In the genomic region with DNA sequence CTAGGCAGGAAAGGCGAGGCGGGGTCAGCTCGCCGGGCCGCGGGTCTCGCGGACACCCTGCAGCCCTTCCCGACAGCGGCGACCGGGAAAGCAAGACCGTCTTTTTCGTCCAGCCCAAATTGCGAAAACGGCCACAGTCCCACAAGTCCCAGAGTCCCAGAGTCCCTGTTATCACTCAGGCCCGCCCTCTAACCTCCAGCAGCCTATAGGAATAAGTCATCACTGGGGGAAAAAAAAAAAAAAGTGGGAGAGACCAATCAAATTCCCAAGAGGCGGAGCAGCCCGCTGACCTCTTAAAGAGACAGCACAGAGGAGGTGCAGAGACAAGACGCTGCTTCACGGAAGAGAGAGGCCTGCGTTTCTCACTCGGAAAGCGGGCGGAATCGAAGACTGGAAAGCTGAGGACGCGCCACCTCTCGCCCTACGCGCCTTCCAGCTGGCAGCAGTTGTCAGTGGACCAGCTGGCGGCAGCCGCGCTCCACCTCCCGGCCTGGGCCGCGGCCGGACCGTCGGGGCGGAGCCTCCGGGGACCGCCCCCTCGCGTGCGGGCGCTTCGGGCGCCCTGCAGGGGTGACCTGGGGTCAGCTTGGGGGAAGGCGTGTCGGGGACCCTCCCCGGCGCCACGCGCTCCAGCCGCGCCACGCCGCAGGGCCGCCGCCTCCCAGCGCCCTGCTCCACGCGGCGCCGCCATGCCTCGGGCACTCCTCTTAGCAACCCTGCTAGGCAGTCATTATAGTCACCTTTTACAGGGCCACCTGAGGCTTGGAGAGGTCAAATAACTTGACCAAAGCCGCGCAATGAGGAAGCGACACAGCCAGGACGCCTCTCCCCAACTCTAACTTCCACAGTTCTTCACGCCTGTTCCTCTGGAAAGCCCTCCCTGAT, we compare ENCODE assay signal across 1 cellular context.
A peak's percentile ranks its signal among the peaks of the same experiment; 100 is the strongest.
TF ChIP-seq lines count a peak whose summit lies in the region.

A gene (minus strand): TSS at position 141 of the 885 bp plus-strand sequence. CDS start 10,587 bp downstream, outside the sequence.

TF ChIP-seq in SK-N-SH, 30 proteins besides CTCF, POLR2A, EP300 and RAD21 (continued from another document):
- TF ChIP-seq, protein P1, sequence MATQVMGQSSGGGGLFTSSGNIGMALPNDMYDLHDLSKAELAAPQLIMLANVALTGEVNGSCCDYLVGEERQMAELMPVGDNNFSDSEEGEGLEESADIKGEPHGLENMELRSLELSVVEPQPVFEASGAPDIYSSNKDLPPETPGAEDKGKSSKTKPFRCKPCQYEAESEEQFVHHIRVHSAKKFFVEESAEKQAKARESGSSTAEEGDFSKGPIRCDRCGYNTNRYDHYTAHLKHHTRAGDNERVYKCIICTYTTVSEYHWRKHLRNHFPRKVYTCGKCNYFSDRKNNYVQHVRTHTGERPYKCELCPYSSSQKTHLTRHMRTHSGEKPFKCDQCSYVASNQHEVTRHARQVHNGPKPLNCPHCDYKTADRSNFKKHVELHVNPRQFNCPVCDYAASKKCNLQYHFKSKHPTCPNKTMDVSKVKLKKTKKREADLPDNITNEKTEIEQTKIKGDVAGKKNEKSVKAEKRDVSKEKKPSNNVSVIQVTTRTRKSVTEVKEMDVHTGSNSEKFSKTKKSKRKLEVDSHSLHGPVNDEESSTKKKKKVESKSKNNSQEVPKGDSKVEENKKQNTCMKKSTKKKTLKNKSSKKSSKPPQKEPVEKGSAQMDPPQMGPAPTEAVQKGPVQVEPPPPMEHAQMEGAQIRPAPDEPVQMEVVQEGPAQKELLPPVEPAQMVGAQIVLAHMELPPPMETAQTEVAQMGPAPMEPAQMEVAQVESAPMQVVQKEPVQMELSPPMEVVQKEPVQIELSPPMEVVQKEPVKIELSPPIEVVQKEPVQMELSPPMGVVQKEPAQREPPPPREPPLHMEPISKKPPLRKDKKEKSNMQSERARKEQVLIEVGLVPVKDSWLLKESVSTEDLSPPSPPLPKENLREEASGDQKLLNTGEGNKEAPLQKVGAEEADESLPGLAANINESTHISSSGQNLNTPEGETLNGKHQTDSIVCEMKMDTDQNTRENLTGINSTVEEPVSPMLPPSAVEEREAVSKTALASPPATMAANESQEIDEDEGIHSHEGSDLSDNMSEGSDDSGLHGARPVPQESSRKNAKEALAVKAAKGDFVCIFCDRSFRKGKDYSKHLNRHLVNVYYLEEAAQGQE (IDR thresholded peaks at IDR 0.05; ENCODE audit: low read depth, low read length) = no peak
- TF ChIP-seq SIN3A (IDR thresholded peaks at IDR 0.05; ENCODE audit: borderline replicate concordance, low read depth, low read length) (peak; percentile 71; the same call in 1 of the 2 replicates), RCOR1 (IDR thresholded peaks at IDR 0.05; ENCODE audit: low read length) (no peak; the same call in 1 of the 2 replicates), TAF1 (IDR thresholded peaks at IDR 0.05; ENCODE audit: borderline replicate concordance, low read depth, low read length) (peak; percentile 50; the same call in 1 of the 2 replicates), TCF12 (IDR thresholded peaks at IDR 0.05) (no peak), SMC3 (IDR thresholded peaks at IDR 0.05; ENCODE audit: low read depth, low read length) (peak; percentile 6; the same call in 1 of the 2 replicates)
- TF ChIP-seq, protein P2, sequence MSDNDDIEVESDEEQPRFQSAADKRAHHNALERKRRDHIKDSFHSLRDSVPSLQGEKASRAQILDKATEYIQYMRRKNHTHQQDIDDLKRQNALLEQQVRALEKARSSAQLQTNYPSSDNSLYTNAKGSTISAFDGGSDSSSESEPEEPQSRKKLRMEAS (IDR thresholded peaks at IDR 0.05; ENCODE audit: low read depth) = peak; percentile 63
- TF ChIP-seq, protein P3, sequence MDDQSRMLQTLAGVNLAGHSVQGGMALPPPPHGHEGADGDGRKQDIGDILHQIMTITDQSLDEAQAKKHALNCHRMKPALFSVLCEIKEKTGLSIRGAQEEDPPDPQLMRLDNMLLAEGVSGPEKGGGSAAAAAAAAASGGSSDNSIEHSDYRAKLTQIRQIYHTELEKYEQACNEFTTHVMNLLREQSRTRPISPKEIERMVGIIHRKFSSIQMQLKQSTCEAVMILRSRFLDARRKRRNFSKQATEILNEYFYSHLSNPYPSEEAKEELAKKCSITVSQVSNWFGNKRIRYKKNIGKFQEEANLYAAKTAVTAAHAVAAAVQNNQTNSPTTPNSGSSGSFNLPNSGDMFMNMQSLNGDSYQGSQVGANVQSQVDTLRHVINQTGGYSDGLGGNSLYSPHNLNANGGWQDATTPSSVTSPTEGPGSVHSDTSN (IDR thresholded peaks at IDR 0.05) = no peak
- TF ChIP-seq, protein P4, sequence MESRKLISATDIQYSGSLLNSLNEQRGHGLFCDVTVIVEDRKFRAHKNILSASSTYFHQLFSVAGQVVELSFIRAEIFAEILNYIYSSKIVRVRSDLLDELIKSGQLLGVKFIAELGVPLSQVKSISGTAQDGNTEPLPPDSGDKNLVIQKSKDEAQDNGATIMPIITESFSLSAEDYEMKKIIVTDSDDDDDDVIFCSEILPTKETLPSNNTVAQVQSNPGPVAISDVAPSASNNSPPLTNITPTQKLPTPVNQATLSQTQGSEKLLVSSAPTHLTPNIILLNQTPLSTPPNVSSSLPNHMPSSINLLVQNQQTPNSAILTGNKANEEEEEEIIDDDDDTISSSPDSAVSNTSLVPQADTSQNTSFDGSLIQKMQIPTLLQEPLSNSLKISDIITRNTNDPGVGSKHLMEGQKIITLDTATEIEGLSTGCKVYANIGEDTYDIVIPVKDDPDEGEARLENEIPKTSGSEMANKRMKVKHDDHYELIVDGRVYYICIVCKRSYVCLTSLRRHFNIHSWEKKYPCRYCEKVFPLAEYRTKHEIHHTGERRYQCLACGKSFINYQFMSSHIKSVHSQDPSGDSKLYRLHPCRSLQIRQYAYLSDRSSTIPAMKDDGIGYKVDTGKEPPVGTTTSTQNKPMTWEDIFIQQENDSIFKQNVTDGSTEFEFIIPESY (IDR thresholded peaks at IDR 0.05; ENCODE audit: borderline replicate concordance, low read depth) = no peak
- TF ChIP-seq, protein P5, sequence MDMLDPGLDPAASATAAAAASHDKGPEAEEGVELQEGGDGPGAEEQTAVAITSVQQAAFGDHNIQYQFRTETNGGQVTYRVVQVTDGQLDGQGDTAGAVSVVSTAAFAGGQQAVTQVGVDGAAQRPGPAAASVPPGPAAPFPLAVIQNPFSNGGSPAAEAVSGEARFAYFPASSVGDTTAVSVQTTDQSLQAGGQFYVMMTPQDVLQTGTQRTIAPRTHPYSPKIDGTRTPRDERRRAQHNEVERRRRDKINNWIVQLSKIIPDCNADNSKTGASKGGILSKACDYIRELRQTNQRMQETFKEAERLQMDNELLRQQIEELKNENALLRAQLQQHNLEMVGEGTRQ (IDR thresholded peaks at IDR 0.05; ENCODE audit: borderline replicate concordance, low read depth, low read length) = no peak
